In the genomic region with DNA sequence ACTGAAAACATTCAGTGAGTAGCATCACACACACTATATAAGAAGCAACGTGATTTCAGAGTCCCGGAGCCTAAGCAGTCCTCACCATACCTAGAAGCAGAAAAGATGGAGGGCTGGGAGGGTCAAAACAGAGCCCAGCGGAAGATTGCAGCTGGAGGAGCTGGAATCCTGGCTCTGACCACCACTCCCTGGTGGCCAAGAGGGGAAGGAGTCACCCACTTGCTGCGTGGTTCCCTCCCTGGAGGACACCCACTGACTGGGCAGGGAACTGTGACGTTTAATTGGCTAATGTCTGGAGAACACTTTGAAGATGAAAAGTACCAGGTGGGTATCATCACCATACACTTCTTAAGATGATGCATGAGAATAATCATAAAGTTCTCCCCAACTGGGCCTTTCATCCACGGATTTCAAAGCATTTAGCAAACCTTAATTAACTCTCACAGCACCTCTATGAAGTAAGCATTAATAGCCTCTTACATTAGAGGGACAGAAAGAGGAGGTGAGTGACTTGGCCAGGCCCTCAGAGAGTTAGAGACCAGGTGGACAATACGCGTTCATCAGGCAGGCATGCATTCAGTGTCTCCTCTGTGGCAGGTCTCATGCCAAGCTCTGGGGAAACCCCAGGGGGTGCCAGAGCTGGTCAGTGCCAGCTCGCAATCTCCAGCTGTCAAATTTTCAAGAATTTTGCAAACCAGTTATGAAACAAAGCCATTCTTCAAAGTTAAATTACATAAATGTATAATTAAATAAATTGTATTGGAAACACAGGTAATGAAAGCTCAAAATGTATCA, we compare ENCODE assay signal across 19 cellular contexts.
DNase-seq lines count a peak whose midpoint lies in the region; ATAC-seq and TF ChIP-seq lines count a peak whose summit lies in the region.
"Had no signal": no experiment of that assay in that cellular context is flagged by ENCODE, and none has a peak within 500 bp of the region (broad histone marks: within the 10 kb centered on the region; RNA-seq: fewer than 3 reads in every experiment).

No MANE protein-coding gene starts in this region.

- DNase-seq in GM23338 (ENCODE audit: low spot score) (peak; percentile 14), SW480 (ENCODE audit: low spot score) (peak; percentile 51), endodermal cell (peak; percentile 61), omental fat pad (ENCODE audit: low spot score) (no peak), head of caudate nucleus (no peak), SIG-M5 treated with dmso at 0.1 percent for 504 hours (lab: John Stamatoyannopoulos, UW; ENCODE audit: unreplicated experiment) (no peak)
- DNase-seq: CD4-positive, CD25-positive, alpha-beta regulatory T cell; DND-41; GOT3; MG63; NCI-H1417; NCI-H1694 treated with DMSO at 0.1 percent for 48 hours; NCI-H2081 treated with DMSO at 0.1 percent for 48 hours; NCI-H446; NCI-H526 treated with DMSO at 0.1 percent for 48 hours; OCI-M1 had no signal

- H3K4me3 Mint-ChIP-seq in GM23338, result no peak overlapping the region
- H3K4me3 Mint-ChIP-seq in endodermal cell, result no peak overlapping the region
- H3K4me3 Mint-ChIP-seq: CD4-positive, CD25-positive, alpha-beta regulatory T cell had no signal

- H3K9ac ChIP-seq in endodermal cell (ENCODE audit: extremely low read depth, low read length, poor library complexity, severe bottlenecking), result no peak overlapping the region

- peak; percentile 9 to 21; a peak in 2 of 4 replicates for TF ChIP-seq CTCF in GM23338 (conservative IDR thresholded peaks at IDR 0.05; ENCODE audit: low read depth in 2 of 2)
- peak; percentile 43 for TF ChIP-seq CTCF in endodermal cell (conservative IDR thresholded peaks at IDR 0.05)
- TF ChIP-seq CTCF in omental fat pad (IDR thresholded peaks at IDR 0.05), result no peak

- no peak overlapping the region for H3K4me3 ChIP-seq in GM23338
- H3K4me3 ChIP-seq in endodermal cell (ENCODE audit: low read length), result no peak overlapping the region
- H3K4me3 ChIP-seq: K562, MG63 had no signal

- no peak overlapping the region for H2AFZ ChIP-seq in GM23338

- ATAC-seq in GM23338, result peak; percentile 33; the same call in 1 of the 3 replicates
- ATAC-seq in omental fat pad (ENCODE audit: low FRiP score), result peak; percentile 83
- no peak for ATAC-seq in HG03108 (IDR thresholded peaks at IDR 0.05; ENCODE audit: unreplicated experiment)
- ATAC-seq in GM21360 (IDR thresholded peaks at IDR 0.05; ENCODE audit: unreplicated experiment), result no peak
- ATAC-seq: K562 had no signal

- H3K9me2 ChIP-seq in GM23338 (ENCODE audit: insufficient read depth), result no peaks in the 10 kb centered on the region

- no peaks in the 10 kb centered on the region; the same call in 1 of the 3 replicates for H3K36me3 Mint-ChIP-seq in GM23338 (ENCODE audit: low read depth)
- H3K36me3 Mint-ChIP-seq in endodermal cell (ENCODE audit: low read depth), result no peaks in the 10 kb centered on the region
- H3K36me3 Mint-ChIP-seq: CD4-positive, CD25-positive, alpha-beta regulatory T cell had no signal

- H3K27ac ChIP-seq in GM23338 (ENCODE audit: low read depth) (no peak overlapping the region), endodermal cell (ENCODE audit: low read depth, low read length) (no peak overlapping the region)

- H3K4me1 ChIP-seq in GM23338 (ENCODE audit: insufficient read depth), result no peaks in the 10 kb centered on the region
- no peaks in the 10 kb centered on the region for H3K4me1 ChIP-seq in endodermal cell (ENCODE audit: control insufficient read depth, insufficient read depth, low read length)

- peaks cover 18% of the 10 kb centered on the region for H3K9me3 Mint-ChIP-seq in GM23338
- peaks cover 13% of the 10 kb centered on the region for H3K9me3 Mint-ChIP-seq in endodermal cell

- no peaks in the 10 kb centered on the region for H3K4me1 Mint-ChIP-seq in GM23338
- no peaks in the 10 kb centered on the region for H3K4me1 Mint-ChIP-seq in endodermal cell
- H3K4me1 Mint-ChIP-seq: CD4-positive, CD25-positive, alpha-beta regulatory T cell had no signal

- WGBS in endodermal cell (ENCODE audit: insufficient coverage in 1 of 2, insufficient read length in 1 of 2), 2 experiments, result 67 to 68% methylated on average over 4 to 9 of the region's 9 CpGs

- H3K9me3 ChIP-seq in endodermal cell (ENCODE audit: control insufficient read depth, low read length), result peaks cover 9% of the 10 kb centered on the region
- H3K9me3 ChIP-seq: MG63 had no signal

- H3K4me2 ChIP-seq in GM23338, result no peak overlapping the region

- H3K27me3 ChIP-seq in GM23338 (ENCODE audit: insufficient read depth) (no peaks in the 10 kb centered on the region), endodermal cell (ENCODE audit: control insufficient read depth, insufficient read depth, low read length, poor library complexity, severe bottlenecking) (no peaks in the 10 kb centered on the region)
- H3K27me3 ChIP-seq: MG63 had no signal

- H3K36me3 ChIP-seq in GM23338 (ENCODE audit: insufficient read depth) (no peaks in the 10 kb centered on the region), endodermal cell (ENCODE audit: control insufficient read depth, insufficient read depth, low read length) (no peaks in the 10 kb centered on the region)
- H3K36me3 ChIP-seq: MG63 had no signal

- H3F3A ChIP-seq in GM23338 (replicated peaks; ENCODE audit: low read depth), result no peaks in the 10 kb centered on the region

- H3K27me3 Mint-ChIP-seq in GM23338 (ENCODE audit: insufficient read depth, low read depth, poor library complexity) (no peaks in the 10 kb centered on the region), endodermal cell (ENCODE audit: insufficient read depth) (no peaks in the 10 kb centered on the region)
- H3K27me3 Mint-ChIP-seq: CD4-positive, CD25-positive, alpha-beta regulatory T cell had no signal

- H3K27ac Mint-ChIP-seq in GM23338 (no peak overlapping the region), endodermal cell (no peak overlapping the region)
- H3K27ac Mint-ChIP-seq: CD4-positive, CD25-positive, alpha-beta regulatory T cell had no signal

- no peaks in the 10 kb centered on the region for H4K20me1 ChIP-seq in GM23338 (replicated peaks; ENCODE audit: insufficient read depth)

- intact Hi-C loops in head of caudate nucleus (cut with DNase I), result no loop called here

- no peaks in the 10 kb centered on the region for H3K79me2 ChIP-seq in GM23338 (replicated peaks; ENCODE audit: insufficient read depth)

TF ChIP-seq in GM23338, 12 proteins besides CTCF, POLR2A, EP300 and RAD21:
- TF ChIP-seq EZH2phosphoT487 (IDR thresholded peaks at IDR 0.05; ENCODE audit: unreplicated experiment) (no peak), POLR2AphosphoS5 (IDR thresholded peaks at IDR 0.05; ENCODE audit: low read depth) (no peak), ZNF331 (CRISPR knock-in tag; IDR thresholded peaks at IDR 0.05; ENCODE audit: low read depth) (no peak), EZH2 (IDR thresholded peaks at IDR 0.05; ENCODE audit: low read depth, unreplicated experiment) (no peak), ZNF114 (CRISPR knock-in tag; IDR thresholded peaks at IDR 0.05) (no peak)
- TF ChIP-seq, protein P1, sequence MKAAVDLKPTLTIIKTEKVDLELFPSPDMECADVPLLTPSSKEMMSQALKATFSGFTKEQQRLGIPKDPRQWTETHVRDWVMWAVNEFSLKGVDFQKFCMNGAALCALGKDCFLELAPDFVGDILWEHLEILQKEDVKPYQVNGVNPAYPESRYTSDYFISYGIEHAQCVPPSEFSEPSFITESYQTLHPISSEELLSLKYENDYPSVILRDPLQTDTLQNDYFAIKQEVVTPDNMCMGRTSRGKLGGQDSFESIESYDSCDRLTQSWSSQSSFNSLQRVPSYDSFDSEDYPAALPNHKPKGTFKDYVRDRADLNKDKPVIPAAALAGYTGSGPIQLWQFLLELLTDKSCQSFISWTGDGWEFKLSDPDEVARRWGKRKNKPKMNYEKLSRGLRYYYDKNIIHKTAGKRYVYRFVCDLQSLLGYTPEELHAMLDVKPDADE (IDR thresholded peaks at IDR 0.05), result no peak
TF ChIP-seq in GM23338: peak in this region for 0.

Comparison
In these comparisons a context has a peak if more than half of its experiments do, and no peak if none do; other contexts are left out.
1. ATAC-seq: peak in GM23338 (single experiment) and omental fat pad (single experiment); none in HG03108 (single experiment) and GM21360 (single experiment).
2. DNase-seq: peak in GM23338 (single experiment), SW480 (single experiment) and endodermal cell (single experiment); none in omental fat pad (single experiment), head of caudate nucleus (0 of 42) and SIG-M5 treated with dmso at 0.1 percent for 504 hours (single experiment).
3. CTCF ChIP-seq: peak in GM23338 (2 of 2) and endodermal cell (single experiment); none in omental fat pad (0 of 3).